In genomic region chr3:18481946-18482548, GRCh38 we compare ENCODE assay signal across 20 cellular contexts. TPM values are rescaled to one million over a fixed set of nuclear protein-coding genes. Genes with fewer than 3 reads are reported as not detected.
DNase-seq lines count a peak whose midpoint lies in the region; ATAC-seq, FAIRE-seq and TF ChIP-seq lines count a peak whose summit lies in the region.
"Had no signal": no experiment of that assay in that cellular context is flagged by ENCODE, and none has a peak within 500 bp of the region (broad histone marks: within the 10 kb centered on the region; RNA-seq: fewer than 3 reads in every experiment).

No MANE protein-coding gene starts in this region.

- peaks cover 2 to 5% of the 10 kb centered on the region in 2 donors for H3K9me3 Mint-ChIP-seq in activated T-cell treated with anti-CD3 and anti-CD28 coated beads, Interleukin-2, amount 50 U/mL, for 72 hours
- H3K9me3 Mint-ChIP-seq in activated T-cell treated with anti-CD3 and anti-CD28 coated beads, Interleukin-2, amount 50 U/mL, for 24 hours, result peaks cover 13% of the 10 kb centered on the region
- peaks cover 0 to under 1% of the 10 kb centered on the region in 2 donors for H3K9me3 Mint-ChIP-seq in stimulated activated naive B cell treated with anti-CD40 and anti-IgM and Interleukin-4, amounts not matched to agents 10 μg/mL and 1 μg/mL and 100 μg/mL, for 72 hours

- H3K4me1 Mint-ChIP-seq in activated T-cell treated with anti-CD3 and anti-CD28 coated beads, Interleukin-2, amount 50 U/mL, for 72 hours (ENCODE audit: low read depth), result peaks cover 28% of the 10 kb centered on the region
- peaks cover 22% of the 10 kb centered on the region for H3K4me1 Mint-ChIP-seq in activated T-cell treated with anti-CD3 and anti-CD28 coated beads, Interleukin-2, amount 50 U/mL, for 24 hours (ENCODE audit: low read depth)
- H3K4me1 Mint-ChIP-seq in stimulated activated naive B cell treated with anti-CD40 and anti-IgM and Interleukin-4, amounts not matched to agents 10 μg/mL and 1 μg/mL and 100 μg/mL, for 72 hours, result peaks cover 10 to 12% of the 10 kb centered on the region in 2 donors

- intact Hi-C loops in pancreas (cut with DNase I) (no loop called here), colonic mucosa (cut with DNase I) (no loop called here)

- H2AFZ ChIP-seq in OCI-LY3 (ENCODE audit: low read depth, low read length), result no peak overlapping the region

- H3K27ac ChIP-seq in OCI-LY3 (ENCODE audit: low read length) (no peak overlapping the region), brain microvascular endothelial cell (no peak overlapping the region), right atrium auricular region (no peak overlapping the region), pancreas (no peak overlapping the region), colonic mucosa (no peak overlapping the region)
- H3K27ac ChIP-seq: A549, KMS-11, SK-N-MC had no signal

- no peak for DNase-seq in activated T-cell treated with anti-CD3 and anti-CD28 coated beads, Interleukin-2, amount 50 U/mL, for 72 hours
- DNase-seq in activated T-cell treated with anti-CD3 and anti-CD28 coated beads, Interleukin-2, amount 50 U/mL, for 24 hours, result no peak
- DNase-seq in brain microvascular endothelial cell (peak; percentile 2), right atrium auricular region (ENCODE audit: low spot score) (no peak), pancreas (no peak), colonic mucosa (no peak)
- no peak for DNase-seq in stimulated activated naive B cell treated with anti-CD40 and anti-IgM and Interleukin-4, amounts not matched to agents 10 μg/mL and 1 μg/mL and 100 μg/mL, for 72 hours
- DNase-seq: COR-L47, MM.1S, NCI-H1436, NCI-H2081, NCI-H345, NCI-H526 treated with DMSO at 0.1 percent for 48 hours had no signal

- H3K27me3 ChIP-seq in OCI-LY3 (ENCODE audit: low read depth, low read length) (no peaks in the 10 kb centered on the region), brain microvascular endothelial cell (replicated peaks) (no peaks in the 10 kb centered on the region), right atrium auricular region (no peaks in the 10 kb centered on the region), pancreas (no peaks in the 10 kb centered on the region), colonic mucosa (no peaks in the 10 kb centered on the region)

- no peaks in the 10 kb centered on the region for H3K27me3 Mint-ChIP-seq in activated T-cell treated with anti-CD3 and anti-CD28 coated beads, Interleukin-2, amount 50 U/mL, for 72 hours (ENCODE audit: low read depth)
- H3K27me3 Mint-ChIP-seq in activated T-cell treated with anti-CD3 and anti-CD28 coated beads, Interleukin-2, amount 50 U/mL, for 24 hours, result no peaks in the 10 kb centered on the region
- H3K27me3 Mint-ChIP-seq in stimulated activated naive B cell treated with anti-CD40 and anti-IgM and Interleukin-4, amounts not matched to agents 10 μg/mL and 1 μg/mL and 100 μg/mL, for 72 hours, result no peaks in the 10 kb centered on the region

- H3K4me1 ChIP-seq in OCI-LY3 (ENCODE audit: low read length) (peaks cover 8% of the 10 kb centered on the region), right atrium auricular region (no peaks in the 10 kb centered on the region), pancreas (peaks cover 0 to 7% (median 0%) of the 10 kb centered on the region in 3 donors), colonic mucosa (no peaks in the 10 kb centered on the region)
- H3K4me1 ChIP-seq: A549 had no signal

- H3K4me2 ChIP-seq in OCI-LY3 (ENCODE audit: low read length), result peak overlapping the region; percentile 13; the same call in 1 of the 2 replicates
- H3K4me2 ChIP-seq: A549, KMS-11 had no signal

- no peak overlapping the region for H3K4me3 Mint-ChIP-seq in activated T-cell treated with anti-CD3 and anti-CD28 coated beads, Interleukin-2, amount 50 U/mL, for 72 hours
- no peak overlapping the region for H3K4me3 Mint-ChIP-seq in activated T-cell treated with anti-CD3 and anti-CD28 coated beads, Interleukin-2, amount 50 U/mL, for 24 hours
- peak overlapping the region; percentile 1 to 7 for H3K4me3 Mint-ChIP-seq in stimulated activated naive B cell treated with anti-CD40 and anti-IgM and Interleukin-4, amounts not matched to agents 10 μg/mL and 1 μg/mL and 100 μg/mL, for 72 hours
- H3K4me3 Mint-ChIP-seq: CD14-positive monocyte had no signal

- H3K9me3 ChIP-seq in OCI-LY3 (ENCODE audit: insufficient read depth, low read length) (peaks cover 5% of the 10 kb centered on the region; the same call in 1 of the 2 replicates), right atrium auricular region (no peaks in the 10 kb centered on the region), pancreas (no peaks in the 10 kb centered on the region), colonic mucosa (no peaks in the 10 kb centered on the region)
- H3K9me3 ChIP-seq: A549, HAP-1 had no signal

- no peak overlapping the region for H3K9ac ChIP-seq in OCI-LY3 (ENCODE audit: low read length)
- H3K9ac ChIP-seq in colonic mucosa (ENCODE audit: low read depth in 2 of 2, low read length in 2 of 2), result no peak overlapping the region
- H3K9ac ChIP-seq: KMS-11 had no signal

- peak overlapping the region; percentile 0 for H3K27ac Mint-ChIP-seq in activated T-cell treated with anti-CD3 and anti-CD28 coated beads, Interleukin-2, amount 50 U/mL, for 72 hours
- H3K27ac Mint-ChIP-seq in activated T-cell treated with anti-CD3 and anti-CD28 coated beads, Interleukin-2, amount 50 U/mL, for 24 hours, result no peak overlapping the region
- peak overlapping the region; percentile 25 for H3K27ac Mint-ChIP-seq in stimulated activated naive B cell treated with anti-CD40 and anti-IgM and Interleukin-4, amounts not matched to agents 10 μg/mL and 1 μg/mL and 100 μg/mL, for 72 hours
- H3K27ac Mint-ChIP-seq: CD14-positive monocyte had no signal

- H4K20me1 ChIP-seq in OCI-LY3 (ENCODE audit: insufficient read depth, low read length), result no peaks in the 10 kb centered on the region

- H3K36me3 ChIP-seq in OCI-LY3 (replicated peaks; ENCODE audit: low read depth, low read length) (no peaks in the 10 kb centered on the region), brain microvascular endothelial cell (replicated peaks) (no peaks in the 10 kb centered on the region), right atrium auricular region (no peaks in the 10 kb centered on the region), pancreas (no peaks in the 10 kb centered on the region), colonic mucosa (no peaks in the 10 kb centered on the region)
- H3K36me3 ChIP-seq: HAP-1 had no signal

- TF ChIP-seq CTCF in OCI-LY3 (IDR thresholded peaks at IDR 0.05; ENCODE audit: low read depth, low read length) (no peak), brain microvascular endothelial cell (IDR thresholded peaks at IDR 0.05; ENCODE audit: low read depth, low read length, missing control alignments) (no peak), right atrium auricular region (IDR thresholded peaks at IDR 0.05) (no peak), pancreas (IDR thresholded peaks at IDR 0.05) (no peak), colonic mucosa (IDR thresholded peaks at IDR 0.05) (no peak)

- FAIRE-seq in pancreas (lab: Jason Lieb, UNC), result no peak
- FAIRE-seq: A549, GM18507 had no signal

- H3K4me3 ChIP-seq in OCI-LY3 (ENCODE audit: low read length), result no peak overlapping the region
- H3K4me3 ChIP-seq in brain microvascular endothelial cell (ENCODE audit: low read depth, low read length), result no peak overlapping the region
- no peak overlapping the region for H3K4me3 ChIP-seq in right atrium auricular region
- H3K4me3 ChIP-seq in pancreas, result no peak overlapping the region
- no peak overlapping the region for H3K4me3 ChIP-seq in colonic mucosa
- H3K4me3 ChIP-seq: A549, HAP-1, SK-N-MC had no signal

- ATAC-seq in activated T-cell treated with anti-CD3 and anti-CD28 coated beads, Interleukin-2, amount 50 U/mL, for 72 hours (replicated peaks in 1 of 2), result no peak
- peak; percentile 34 to 61 for ATAC-seq in stimulated activated naive B cell treated with anti-CD40 and anti-IgM and Interleukin-4, amounts not matched to agents 10 μg/mL and 1 μg/mL and 100 μg/mL, for 72 hours (replicated peaks)
- ATAC-seq in pancreas, result no peak
- ATAC-seq: A549 had no signal

- no peaks in the 10 kb centered on the region for H3K79me2 ChIP-seq in OCI-LY3 (ENCODE audit: low read length)

- 30 to 32% methylated on average over 4 of the region's 4 CpGs for WGBS in pancreas, 2 donors

- in situ Hi-C loops in brain microvascular endothelial cell (cut with HindIII; ENCODE audit: low pct_ligation_motif_present, low sequenced_read_pairs), result no loop called here

- peaks cover 6 to 12% of the 10 kb centered on the region in 2 donors for H3K36me3 Mint-ChIP-seq in activated T-cell treated with anti-CD3 and anti-CD28 coated beads, Interleukin-2, amount 50 U/mL, for 72 hours (ENCODE audit: insufficient read depth in 2 of 2)
- H3K36me3 Mint-ChIP-seq in activated T-cell treated with anti-CD3 and anti-CD28 coated beads, Interleukin-2, amount 50 U/mL, for 24 hours (ENCODE audit: low read depth), result peaks cover 32% of the 10 kb centered on the region
- peaks cover 2 to 8% of the 10 kb centered on the region in 2 donors for H3K36me3 Mint-ChIP-seq in stimulated activated naive B cell treated with anti-CD40 and anti-IgM and Interleukin-4, amounts not matched to agents 10 μg/mL and 1 μg/mL and 100 μg/mL, for 72 hours
- H3K36me3 Mint-ChIP-seq: CD14-positive monocyte had no signal

RNA-seq across cellular contexts. Expression of gene SATB1, which starts 56.9 kb away (rescaled TPM):
- 100 to 1,000 TPM; 716 to 962 TPM for total RNA-seq in activated T-cell treated with anti-CD3 and anti-CD28 coated beads, Interleukin-2, amount 50 U/mL, for 72 hours
- total RNA-seq in right atrium auricular region (10 to 100 TPM; 41.6 to 45.2 TPM), pancreas (10 to 100 TPM; 19.8 to 40.0 (median 28.7) TPM), colonic mucosa (10 to 100 TPM; 16.0 to 33.0 TPM)
- 10 to 100 TPM; 12.6 to 23.0 TPM for polyA plus RNA-seq in pancreas

Comparison
In these comparisons a context has a peak if more than half of its experiments do, and no peak if none do; other contexts are left out.
1. ATAC-seq: peak in stimulated activated naive B cell treated with anti-CD40 and anti-IgM and Interleukin-4, amounts not matched to agents 10 μg/mL and 1 μg/mL and 100 μg/mL, for 72 hours (2 of 2); none in activated T-cell treated with anti-CD3 and anti-CD28 coated beads, Interleukin-2, amount 50 U/mL, for 72 hours (0 of 2) and pancreas (0 of 4).
2. H3K4me3 Mint-ChIP-seq: peak in stimulated activated naive B cell treated with anti-CD40 and anti-IgM and Interleukin-4, amounts not matched to agents 10 μg/mL and 1 μg/mL and 100 μg/mL, for 72 hours (2 of 2); none in activated T-cell treated with anti-CD3 and anti-CD28 coated beads, Interleukin-2, amount 50 U/mL, for 72 hours (0 of 2) and activated T-cell treated with anti-CD3 and anti-CD28 coated beads, Interleukin-2, amount 50 U/mL, for 24 hours (single experiment).
3. RNA of gene SATB1, which starts 56.9 kb away (total RNA-seq): 716 to 962 TPM in activated T-cell treated with anti-CD3 and anti-CD28 coated beads, Interleukin-2, amount 50 U/mL, for 72 hours; 41.6 to 45.2 TPM in right atrium auricular region, 16.0 to 33.0 TPM in colonic mucosa and 19.8 to 40.0 TPM in pancreas; every median in the first group is over 10 times any median in the second.